20 cellular contexts compared by ENCODE assay signal in the genomic region with DNA sequence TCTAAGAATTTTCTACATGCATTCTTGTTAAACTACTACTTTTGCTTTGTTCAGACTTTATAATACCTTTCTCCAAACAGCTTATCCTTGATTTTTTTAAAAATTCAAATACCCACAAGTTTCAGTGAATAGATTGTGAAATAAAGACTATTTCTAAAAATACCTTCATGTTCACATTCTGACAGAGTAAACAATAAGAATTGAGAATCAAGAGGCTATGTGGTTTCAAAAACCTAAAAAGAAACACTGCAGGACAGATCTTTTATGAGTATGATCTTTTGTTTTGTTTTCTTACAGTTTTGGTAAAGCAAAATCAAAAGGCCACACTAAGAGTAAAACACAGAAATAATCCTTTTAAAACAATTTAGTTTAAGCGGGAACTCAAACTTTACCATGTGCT. TPM values are rescaled to one million over a fixed set of nuclear protein-coding genes. Genes with fewer than 3 reads are reported as not detected.
A peak's percentile ranks its signal among the peaks of the same experiment; 100 is the strongest.
DNase-seq lines count a peak whose midpoint lies in the region; ATAC-seq, FAIRE-seq and TF ChIP-seq lines count a peak whose summit lies in the region.
"Had no signal": no experiment of that assay in that cellular context is flagged by ENCODE, and none has a peak within 500 bp of the region (broad histone marks: within the 10 kb centered on the region; RNA-seq: fewer than 3 reads in every experiment).

No MANE protein-coding gene starts in this region.

- no peak overlapping the region for H3K27ac Mint-ChIP-seq in glutamatergic neuron (ENCODE audit: unreplicated experiment)
- H3K27ac Mint-ChIP-seq: B cell had no signal

- no peaks in the 10 kb centered on the region; the same call in 1 of the 2 replicates for H3K79me2 ChIP-seq in KMS-11 (ENCODE audit: insufficient read depth, low read depth)

- no peaks in the 10 kb centered on the region for H3K9me3 ChIP-seq in A673 (ENCODE audit: low read depth, low read length, poor library complexity, severe bottlenecking)

- H3K4me1 ChIP-seq in A673 (ENCODE audit: insufficient read depth, low read length, poor library complexity, severe bottlenecking) (no peaks in the 10 kb centered on the region), KMS-11 (ENCODE audit: low read depth, poor library complexity, severe bottlenecking) (peaks cover 87% of the 10 kb centered on the region)

- no peak overlapping the region for H3K4me3 Mint-ChIP-seq in glutamatergic neuron (ENCODE audit: unreplicated experiment)
- H3K4me3 Mint-ChIP-seq: B cell had no signal

- H2AFZ ChIP-seq in KMS-11 (ENCODE audit: low read depth) = peak overlapping the region; percentile 32

- peak overlapping the region; percentile 46 for H3K9ac ChIP-seq in KMS-11

- H3K36me3 Mint-ChIP-seq in glutamatergic neuron (ENCODE audit: unreplicated experiment) = no peaks in the 10 kb centered on the region

- peak overlapping the region; percentile 36 for H3K27ac ChIP-seq in A673 (ENCODE audit: low read depth, low read length, poor library complexity, severe bottlenecking)
- H3K27ac ChIP-seq in KMS-11 = peak overlapping the region; percentile 92

- intact Hi-C loops in A673 (cut with micrococcal nuclease; ENCODE audit: unreplicated experiment) = no loop called here

- CTCF ChIA-PET in A673 (lab: Charles Lee) = no interaction called here

- H3K9me3 Mint-ChIP-seq in glutamatergic neuron (ENCODE audit: unreplicated experiment) = no peaks in the 10 kb centered on the region

- in situ Hi-C loops in KBM-7 (cut with MboI; ENCODE audit: low pct_unique_long_range_greater_than_20kb, low sequenced_read_pairs) = no loop called here

- ATAC-seq in HG02678 (IDR thresholded peaks at IDR 0.05; ENCODE audit: unreplicated experiment) = peak; percentile 61
- no peak for ATAC-seq in SK-N-SH treated with all-trans-retinoic acid at 6 μM for 48 hours

- peaks cover 19% of the 10 kb centered on the region for H3K4me1 Mint-ChIP-seq in glutamatergic neuron (ENCODE audit: low read depth, unreplicated experiment)
- H3K4me1 Mint-ChIP-seq: B cell had no signal

- no peaks in the 10 kb centered on the region for H3K27me3 ChIP-seq in A673 (replicated peaks; ENCODE audit: insufficient read depth, low read depth, low read length, poor library complexity)
- H3K27me3 ChIP-seq in KMS-11 (ENCODE audit: insufficient read depth, low read depth) = no peaks in the 10 kb centered on the region

- no peak for DNase-seq in A673 (ENCODE audit: low spot score)
- DNase-seq in GM19239 (ENCODE audit: insufficient read length, low spot score) = no peak
- DNase-seq in glutamatergic neuron = no peak
- no peak for DNase-seq in KBM-7
- DNase-seq in NCI-H1694 treated with DMSO at 0.1 percent for 48 hours (lab: John Stamatoyannopoulos, UW) = no peak
- DNase-seq: 8988T, DND-41, NCI-H1048, NCI-H1436 treated with DMSO at 0.1 percent for 48 hours, NCI-H2081, NCI-H510A, NCI-H774, SIG-M5, T1000 had no signal

- TF ChIP-seq CTCF in A673 (conservative IDR thresholded peaks at IDR 0.05; ENCODE audit: low read depth, low read length) = no peak
- no peak for TF ChIP-seq CTCF in KMS-11 (conservative IDR thresholded peaks at IDR 0.05; ENCODE audit: low read depth, low read length)
- no peak for TF ChIP-seq CTCF in glutamatergic neuron (IDR thresholded peaks at IDR 0.05; ENCODE audit: partially characterized antibody, unreplicated experiment)

- no peaks in the 10 kb centered on the region for H3K27me3 Mint-ChIP-seq in glutamatergic neuron (ENCODE audit: unreplicated experiment)
- H3K27me3 Mint-ChIP-seq: B cell had no signal

- H3K4me2 ChIP-seq in KMS-11 = peak overlapping the region; percentile 96

- FAIRE-seq in GM19239 (lab: Jason Lieb, UNC) = peak; percentile 26

- H4K20me1 ChIP-seq in KMS-11 (ENCODE audit: insufficient read depth) = no peaks in the 10 kb centered on the region

- POLR2A ChIA-PET in A673 (lab: Charles Lee; ENCODE audit: low non-redundant PET) = no interaction called here

- H3K4me3 ChIP-seq in A673 (ENCODE audit: low read depth, low read length, poor library complexity, severe bottlenecking) (no peak overlapping the region), KMS-11 (IDR thresholded peaks at IDR 0.05; ENCODE audit: insufficient read depth, low read depth, low read length) (peak overlapping the region; percentile 81)

- BruUV-seq in A673 (replicated peaks; lab: Mats Ljungman, UMichigan) = no TSS peak

- H3K36me3 ChIP-seq in A673 (ENCODE audit: insufficient read depth, low read length, poor library complexity, severe bottlenecking) = peaks cover 49% of the 10 kb centered on the region
- H3K36me3 ChIP-seq in KMS-11 (ENCODE audit: insufficient read depth) = no peaks in the 10 kb centered on the region

TF ChIP-seq in SK-N-SH treated with all-trans-retinoic acid at 6 μM for 48 hours, 23 proteins besides CTCF, POLR2A, EP300 and RAD21:
- TF ChIP-seq, protein P1, sequence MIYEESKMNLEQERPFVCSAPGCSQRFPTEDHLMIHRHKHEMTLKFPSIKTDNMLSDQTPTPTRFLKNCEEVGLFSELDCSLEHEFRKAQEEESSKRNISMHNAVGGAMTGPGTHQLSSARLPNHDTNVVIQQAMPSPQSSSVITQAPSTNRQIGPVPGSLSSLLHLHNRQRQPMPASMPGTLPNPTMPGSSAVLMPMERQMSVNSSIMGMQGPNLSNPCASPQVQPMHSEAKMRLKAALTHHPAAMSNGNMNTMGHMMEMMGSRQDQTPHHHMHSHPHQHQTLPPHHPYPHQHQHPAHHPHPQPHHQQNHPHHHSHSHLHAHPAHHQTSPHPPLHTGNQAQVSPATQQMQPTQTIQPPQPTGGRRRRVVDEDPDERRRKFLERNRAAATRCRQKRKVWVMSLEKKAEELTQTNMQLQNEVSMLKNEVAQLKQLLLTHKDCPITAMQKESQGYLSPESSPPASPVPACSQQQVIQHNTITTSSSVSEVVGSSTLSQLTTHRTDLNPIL (CRISPR knock-in tag; IDR thresholded peaks at IDR 0.05; ENCODE audit: low read depth) = no peak
- TF ChIP-seq TOX (CRISPR knock-in tag; IDR thresholded peaks at IDR 0.05; ENCODE audit: borderline replicate concordance) (no peak), BACH2 (CRISPR knock-in tag; IDR thresholded peaks at IDR 0.05; ENCODE audit: borderline replicate concordance) (no peak), CSDC2 (CRISPR knock-in tag; IDR thresholded peaks at IDR 0.05) (no peak), ARNTL (CRISPR knock-in tag; IDR thresholded peaks at IDR 0.05; ENCODE audit: borderline replicate concordance, low read depth) (no peak), TCF4 (CRISPR knock-in tag; IDR thresholded peaks at IDR 0.05; ENCODE audit: borderline replicate concordance) (no peak), PPARA (CRISPR knock-in tag; IDR thresholded peaks at IDR 0.05; ENCODE audit: borderline replicate concordance) (no peak), TSHZ2 (CRISPR knock-in tag; IDR thresholded peaks at IDR 0.05) (no peak), RARB (CRISPR knock-in tag; IDR thresholded peaks at IDR 0.05) (no peak), ZNF8 (CRISPR knock-in tag; IDR thresholded peaks at IDR 0.05) (no peak), ISL1 (CRISPR knock-in tag; IDR thresholded peaks at IDR 0.05) (no peak), GLIS3 (CRISPR knock-in tag; IDR thresholded peaks at IDR 0.05) (no peak), ZFP30 (CRISPR knock-in tag; IDR thresholded peaks at IDR 0.05) (no peak), ZNF70 (CRISPR knock-in tag; IDR thresholded peaks at IDR 0.05) (no peak)
- TF ChIP-seq, protein P2, sequence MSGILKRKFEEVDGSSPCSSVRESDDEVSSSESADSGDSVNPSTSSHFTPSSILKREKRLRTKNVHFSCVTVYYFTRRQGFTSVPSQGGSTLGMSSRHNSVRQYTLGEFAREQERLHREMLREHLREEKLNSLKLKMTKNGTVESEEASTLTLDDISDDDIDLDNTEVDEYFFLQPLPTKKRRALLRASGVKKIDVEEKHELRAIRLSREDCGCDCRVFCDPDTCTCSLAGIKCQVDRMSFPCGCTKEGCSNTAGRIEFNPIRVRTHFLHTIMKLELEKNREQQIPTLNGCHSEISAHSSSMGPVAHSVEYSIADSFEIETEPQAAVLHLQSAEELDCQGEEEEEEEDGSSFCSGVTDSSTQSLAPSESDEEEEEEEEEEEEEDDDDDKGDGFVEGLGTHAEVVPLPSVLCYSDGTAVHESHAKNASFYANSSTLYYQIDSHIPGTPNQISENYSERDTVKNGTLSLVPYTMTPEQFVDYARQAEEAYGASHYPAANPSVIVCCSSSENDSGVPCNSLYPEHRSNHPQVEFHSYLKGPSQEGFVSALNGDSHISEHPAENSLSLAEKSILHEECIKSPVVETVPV (CRISPR knock-in tag; IDR thresholded peaks at IDR 0.05) = no peak

RNA-seq across cellular contexts. Expression of gene ALS2, which starts 21.2 kb away (rescaled TPM):
- 40.8 and 56.1 TPM in 2 replicates for total RNA-seq in A673 (2021)
- 44.0 TPM for total RNA-seq in glutamatergic neuron (ENCODE audit: unreplicated experiment)

RNA-seq across cellular contexts. Expression of gene CDK15, which starts 46.8 kb away (rescaled TPM):
- total RNA-seq in A673 (2021) = 0.11 and 0.31 TPM in 2 replicates
- 0.61 TPM for total RNA-seq in glutamatergic neuron (ENCODE audit: unreplicated experiment)
- total RNA-seq: B cell; G401; T-helper 1 cell treated with Interleukin-12 subunit alpha and Interleukin-12 subunit beta and Interleukin-4 antibody, amounts not matched to agents 30 ng/mL and 1 ng/mL, for 36 hours had no signal
